ENCODE assay signal across 19 cellular contexts in the genomic region with DNA sequence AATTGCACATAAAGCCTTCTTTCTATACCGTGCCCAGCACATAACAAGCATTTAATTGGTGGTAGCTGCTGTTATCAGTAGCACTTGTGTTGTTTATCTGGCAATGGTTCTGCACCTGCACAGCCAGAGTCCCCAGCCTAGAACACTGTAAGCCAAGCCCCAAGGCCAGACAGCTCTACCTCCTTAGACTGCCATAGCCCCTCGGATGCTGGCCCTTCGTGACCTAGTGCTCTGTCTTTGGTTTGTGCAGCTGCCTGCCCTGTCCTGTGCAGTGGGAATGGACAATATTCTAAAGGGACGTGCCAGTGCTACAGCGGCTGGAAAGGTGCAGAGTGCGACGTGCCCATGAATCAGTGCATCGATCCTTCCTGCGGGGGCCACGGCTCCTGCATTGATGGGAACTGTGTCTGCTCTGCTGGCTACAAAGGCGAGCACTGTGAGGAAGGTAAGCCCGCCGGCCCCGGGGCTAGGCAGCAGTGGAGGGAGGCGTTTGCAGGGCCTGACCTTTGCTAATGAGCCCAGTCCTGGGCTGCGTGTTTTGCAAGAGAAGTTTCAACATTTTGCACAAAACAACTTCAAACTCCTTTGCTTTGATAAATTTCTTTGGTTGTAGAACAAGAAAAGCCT.
DNase-seq lines count a peak whose midpoint lies in the region; ATAC-seq, FAIRE-seq and TF ChIP-seq lines count a peak whose summit lies in the region.
"Had no signal": no experiment of that assay in that cellular context is flagged by ENCODE, and none has a peak within 500 bp of the region (broad histone marks: within the 10 kb centered on the region; RNA-seq: fewer than 3 reads in every experiment).

No MANE protein-coding gene starts in this region.

- no peak for TF ChIP-seq RAD21 in IMR-90 (IDR thresholded peaks at IDR 0.05; ENCODE audit: low read length)
- TF ChIP-seq RAD21 in HepG2 (CRISPR knock-in tag; IDR thresholded peaks at IDR 0.05), result no peak

- TF ChIP-seq POLR2A in IMR-90 (IDR thresholded peaks at IDR 0.05; ENCODE audit: low read depth, low read length) (no peak), HepG2 (IDR thresholded peaks at IDR 0.05; ENCODE audit: insufficient read depth in 1 of 2, low read depth in 2 of 2, low read length in 2 of 2) (no peak)

- H3K36me3 ChIP-seq in GM23338 (ENCODE audit: insufficient read depth) (no peaks in the 10 kb centered on the region), IMR-90 (ENCODE audit: control insufficient read depth, insufficient read depth, low read length) (no peaks in the 10 kb centered on the region), HepG2 (replicated peaks in 1 of 2; ENCODE audit: control insufficient read depth in 1 of 2, insufficient read depth in 2 of 2, low read length in 2 of 2) (no peaks in the 10 kb centered on the region)
- H3K36me3 ChIP-seq: SJSA1, suprapubic skin had no signal

- no peak overlapping the region for H3K4me3 ChIP-seq in GM23338
- no peak overlapping the region for H3K4me3 ChIP-seq in IMR-90 (ENCODE audit: insufficient read depth, low read depth, low read length)
- H3K4me3 ChIP-seq in HepG2 (replicated peaks in 1 of 3; ENCODE audit: insufficient read depth in 1 of 3, low read depth in 2 of 3, low read length in 3 of 3), result peak overlapping the region in 1 of 3 experiments; percentile 5; a peak in 1 of 6 replicates
- H3K4me3 ChIP-seq: hepatocyte, SJSA1, suprapubic skin had no signal

- H2AK9ac ChIP-seq in IMR-90 (replicated peaks; ENCODE audit: low read depth, low read length, poor library complexity), result no peak overlapping the region

- intact Hi-C loops in IMR-90 (cut with micrococcal nuclease) (no loop called here), HepG2 (cut with micrococcal nuclease; ENCODE audit: unreplicated experiment) (no loop called here)

- 78% methylated on average over 7 of the region's 16 CpGs; no CpG with 5 or more reads in 1 of the 2 experiments for WGBS in IMR-90 (ENCODE audit: extremely low coverage in 2 of 2, insufficient read length in 1 of 2), 2 experiments
- WGBS in HepG2 (ENCODE audit: low lambda C conversion rate), result 0% methylated on average over 5 of the region's 16 CpGs

- H3K79me1 ChIP-seq in IMR-90 (ENCODE audit: low read depth in 1 of 2, low read length in 2 of 2), result no peaks in the 10 kb centered on the region

- H3K18ac ChIP-seq in IMR-90 (ENCODE audit: low read depth, low read length), result no peak overlapping the region

- H3K23ac ChIP-seq in IMR-90 (ENCODE audit: low read depth, low read length), result no peak overlapping the region

- H3K27me3 ChIP-seq in GM23338 (ENCODE audit: insufficient read depth), result no peaks in the 10 kb centered on the region
- no peaks in the 10 kb centered on the region for H3K27me3 ChIP-seq in IMR-90 (ENCODE audit: control insufficient read depth, insufficient read depth, low read length)
- H3K27me3 ChIP-seq in HepG2 (ENCODE audit: control insufficient read depth in 1 of 2, insufficient read depth in 2 of 2, low read length in 2 of 2), result no peaks in the 10 kb centered on the region; a peak in 1 of 5 replicates
- H3K27me3 ChIP-seq: SJSA1, suprapubic skin had no signal

- ATAC-seq in GM23338, result peak; percentile 94
- ATAC-seq in IMR-90 (ENCODE audit: low read depth), result no peak
- peak; percentile 85 for ATAC-seq in HepG2
- no peak for ATAC-seq in GM21529 (IDR thresholded peaks at IDR 0.05; ENCODE audit: unreplicated experiment)
- no peak for ATAC-seq in naive thymus-derived CD8-positive, alpha-beta T cell

- H3F3A ChIP-seq in GM23338 (replicated peaks; ENCODE audit: low read depth), result no peaks in the 10 kb centered on the region

- H3K14ac ChIP-seq in IMR-90 (replicated peaks; ENCODE audit: low read depth, low read length), result no peak overlapping the region

- H3K9ac ChIP-seq in IMR-90 (ENCODE audit: low read depth, low read length), result no peak overlapping the region
- no peak overlapping the region for H3K9ac ChIP-seq in HepG2 (ENCODE audit: insufficient read depth, low read depth, low read length)

- no peak overlapping the region for H3K4me3 Mint-ChIP-seq in GM23338
- H3K4me3 Mint-ChIP-seq in naive thymus-derived CD8-positive, alpha-beta T cell, result no peak overlapping the region
- H3K4me3 Mint-ChIP-seq: central memory CD8-positive, alpha-beta T cell had no signal

- H3K9me2 ChIP-seq in GM23338 (ENCODE audit: insufficient read depth), result peaks cover 3% of the 10 kb centered on the region; the same call in 1 of the 2 replicates

- no peaks in the 10 kb centered on the region for H3K36me3 Mint-ChIP-seq in GM23338 (ENCODE audit: low read depth)
- H3K36me3 Mint-ChIP-seq in naive thymus-derived CD8-positive, alpha-beta T cell, result no peaks in the 10 kb centered on the region

- peaks cover 2% of the 10 kb centered on the region; the same call in 1 of the 3 replicates for H3K9me3 Mint-ChIP-seq in GM23338
- peaks cover 0 to 2% (median 0%) of the 10 kb centered on the region in 9 donors for H3K9me3 Mint-ChIP-seq in naive thymus-derived CD8-positive, alpha-beta T cell
- H3K9me3 Mint-ChIP-seq: central memory CD8-positive, alpha-beta T cell had no signal

- no peak for DNase-seq in GM23338 (ENCODE audit: low spot score)
- DNase-seq in IMR-90, result no peak
- peak; percentile 53 for DNase-seq in SKM-1 (lab: John Stamatoyannopoulos, UW; ENCODE audit: unreplicated experiment)
- no peak for DNase-seq in HepG2 (ENCODE audit: low spot score)
- no peak for DNase-seq in DMS53 treated with DMSO at 0.1 percent for 48 hours (lab: John Stamatoyannopoulos, UW; ENCODE audit: unreplicated experiment)
- DNase-seq in naive thymus-derived CD8-positive, alpha-beta T cell, result no peak
- DNase-seq: activated CD4-positive, alpha-beta T cell treated with anti-CD3 and anti-CD28 coated beads for 1 hour; activated effector memory CD4-positive, alpha-beta T cell treated with anti-CD3 and anti-CD28 coated beads, Interleukin-2, amount 50 U/mL, for 16 hours; amniotic stem cell; Caco-2; KG1; stimulated activated CD4-positive, alpha-beta T cell treated with anti-CD3 and anti-CD28 coated beads, Interleukin-4, amount 100 ng/mL, for 1 hour; T1000 had no signal

- no peak overlapping the region for H3K27ac Mint-ChIP-seq in GM23338
- H3K27ac Mint-ChIP-seq in naive thymus-derived CD8-positive, alpha-beta T cell, result no peak overlapping the region

- no peak for FAIRE-seq in HepG2 (lab: Jason Lieb, UNC)

- dilution Hi-C loops in IMR-90 (cut with HindIII; ENCODE audit: low sequenced_read_pairs, unreplicated experiment), result no loop called here

- H2BK120ac ChIP-seq in IMR-90 (ENCODE audit: low read depth, low read length), result no peak overlapping the region

- H2AFZ ChIP-seq in GM23338 (peak overlapping the region; percentile 3), IMR-90 (replicated peaks; ENCODE audit: low read length, poor library complexity) (peak overlapping the region; percentile 41), HepG2 (ENCODE audit: low read length) (no peak overlapping the region)
- H2AFZ ChIP-seq: hepatocyte had no signal

- POLR2A ChIA-PET in IMR-90 (lab: Charles Lee; ENCODE audit: unreplicated experiment) (no interaction called here), HepG2 (lab: Yijun Ruan, JAX) (no interaction called here)
- POLR2A ChIA-PET in naive thymus-derived CD8-positive, alpha-beta T cell (lab: Charles Lee), result no interaction called here

- H3K9me1 ChIP-seq in IMR-90 (ENCODE audit: insufficient read depth, low read length), result no peaks in the 10 kb centered on the region

- no peak overlapping the region for H4K5ac ChIP-seq in IMR-90 (ENCODE audit: low read depth, low read length)

- peaks cover 4% of the 10 kb centered on the region for H3K27me3 Mint-ChIP-seq in GM23338 (ENCODE audit: insufficient read depth, low read depth, poor library complexity)
- peaks cover 0 to 4% (median 2%) of the 10 kb centered on the region in 5 donors for H3K27me3 Mint-ChIP-seq in naive thymus-derived CD8-positive, alpha-beta T cell
- H3K27me3 Mint-ChIP-seq: central memory CD8-positive, alpha-beta T cell had no signal

- H2BK15ac ChIP-seq in IMR-90 (ENCODE audit: low read depth, low read length), result no peak overlapping the region

- in situ Hi-C loops in IMR-90 (cut with MboI; ENCODE audit: low sequenced_read_pairs), result no loop called here
- in situ Hi-C loops in HepG2 (cut with HindIII; ENCODE audit: extremely low pct_ligation_motif_present, low pct_unique_long_range_greater_than_20kb), result loop anchor here (5.0 kb wide), 1 partner anchor 104 kb away; no protein-coding TSS in a partner anchor

- TF ChIP-seq CTCF in GM23338 (conservative IDR thresholded peaks at IDR 0.05; ENCODE audit: low read depth in 2 of 2), result no peak
- no peak for TF ChIP-seq CTCF in IMR-90 (conservative IDR thresholded peaks at IDR 0.05; ENCODE audit: low read depth, low read length)
- TF ChIP-seq CTCF in HepG2 (CRISPR knock-in tag; IDR thresholded peaks at IDR 0.05), result no peak

- H4K20me1 ChIP-seq in GM23338 (replicated peaks; ENCODE audit: insufficient read depth) (no peaks in the 10 kb centered on the region), IMR-90 (ENCODE audit: insufficient read depth, low read length) (no peaks in the 10 kb centered on the region), HepG2 (ENCODE audit: insufficient read depth, low read length) (no peaks in the 10 kb centered on the region)

- peak overlapping the region; percentile 33; the same call in 1 of the 2 replicates for H3K4me2 ChIP-seq in GM23338
- no peak overlapping the region for H3K4me2 ChIP-seq in IMR-90 (ENCODE audit: low read depth, low read length)
- H3K4me2 ChIP-seq in HepG2 (ENCODE audit: low read depth, low read length), result peak overlapping the region; percentile 25; the same call in 1 of the 2 replicates
- H3K4me2 ChIP-seq: hepatocyte had no signal

- CTCF ChIA-PET in IMR-90 (lab: Yijun Ruan, JAX), result no interaction called here
- CTCF ChIA-PET in HepG2 (lab: Yijun Ruan, JAX; ENCODE audit: low intra/inter-chr PET ratio, low total read pairs), result no interaction called here

- TF ChIP-seq EP300 in HepG2 (IDR thresholded peaks at IDR 0.05; ENCODE audit: low read depth in 2 of 2, low read length in 2 of 2), result no peak
- no peak for TF ChIP-seq EP300 in HepG2 (CRISPR knock-in tag; IDR thresholded peaks at IDR 0.05; ENCODE audit: borderline replicate concordance)

- H3K4me1 Mint-ChIP-seq in GM23338, result peaks cover 20% of the 10 kb centered on the region
- H3K4me1 Mint-ChIP-seq in naive thymus-derived CD8-positive, alpha-beta T cell, result no peaks in the 10 kb centered on the region
- H3K4me1 Mint-ChIP-seq: central memory CD8-positive, alpha-beta T cell had no signal

- no peak overlapping the region for H4K8ac ChIP-seq in IMR-90 (ENCODE audit: low read depth in 2 of 2, low read length in 2 of 2)

- H3K79me2 ChIP-seq in GM23338 (replicated peaks; ENCODE audit: insufficient read depth), result no peaks in the 10 kb centered on the region
- H3K79me2 ChIP-seq in HepG2 (ENCODE audit: insufficient read depth, low read length), result no peaks in the 10 kb centered on the region
- H3K79me2 ChIP-seq: hepatocyte had no signal

- H3K27ac ChIP-seq in GM23338 (ENCODE audit: low read depth), result peak overlapping the region; percentile 36; the same call in 1 of the 2 replicates
- no peak overlapping the region for H3K27ac ChIP-seq in IMR-90 (ENCODE audit: insufficient read depth, low read length)
- H3K27ac ChIP-seq in HepG2 (ENCODE audit: extremely low read length, insufficient read depth, low read length), result no peak overlapping the region
- H3K27ac ChIP-seq: hepatocyte, HL-60, SJSA1, suprapubic skin had no signal

- no peak overlapping the region for H3K56ac ChIP-seq in IMR-90 (ENCODE audit: extremely low read depth, insufficient read depth, low read length)

- H2BK20ac ChIP-seq in IMR-90 (ENCODE audit: low read depth, low read length), result no peak overlapping the region

- BruUV-seq in IMR-90 (replicated peaks; lab: Mats Ljungman, UMichigan), result no TSS peak
- BruUV-seq in HepG2 (replicated peaks; lab: Mats Ljungman, UMichigan), result no TSS peak

- no peak overlapping the region for H2BK5ac ChIP-seq in IMR-90 (ENCODE audit: low read depth, low read length, poor library complexity, severe bottlenecking)

- H3K9me3 ChIP-seq in IMR-90 (ENCODE audit: control insufficient read depth, insufficient read depth, low read length) (no peaks in the 10 kb centered on the region), HepG2 (ENCODE audit: low read length) (no peaks in the 10 kb centered on the region)
- H3K9me3 ChIP-seq: Caco-2, SJSA1, suprapubic skin had no signal

- no peak overlapping the region for H3K4ac ChIP-seq in IMR-90 (ENCODE audit: low read depth, low read length)

- no peak overlapping the region for H4K91ac ChIP-seq in IMR-90 (ENCODE audit: insufficient read depth, low read depth, low read length)

- no peak overlapping the region for H2AK5ac ChIP-seq in IMR-90 (ENCODE audit: low read depth, low read length)

- peaks cover 14% of the 10 kb centered on the region for H3K4me1 ChIP-seq in GM23338 (ENCODE audit: insufficient read depth)
- H3K4me1 ChIP-seq in IMR-90 (ENCODE audit: control insufficient read depth, insufficient read depth, low read length), result no peaks in the 10 kb centered on the region
- H3K4me1 ChIP-seq in HepG2 (ENCODE audit: insufficient read depth, low read length), result no peaks in the 10 kb centered on the region; the same call in 1 of the 2 replicates
- H3K4me1 ChIP-seq: Caco-2, SJSA1, suprapubic skin had no signal

Comparison
In these comparisons a context has a peak if more than half of its experiments do, and no peak if none do; other contexts are left out.
1. ATAC-seq: peak in GM23338 (single experiment) and HepG2 (single experiment); none in IMR-90 (single experiment), GM21529 (single experiment) and naive thymus-derived CD8-positive, alpha-beta T cell (0 of 2).